Comparison of ENCODE assay signal across 1 cellular context in genomic region chr2:148981350-148981749, GRCh38.
TF ChIP-seq lines count a peak whose summit lies in the region.

No MANE protein-coding gene starts in this region.

TF ChIP-seq in IMR-90, 13 proteins besides CTCF, POLR2A, EP300 and RAD21 (continued from another document):
- TF ChIP-seq FOS (IDR thresholded peaks at IDR 0.05; ENCODE audit: low read depth, low read length) = no peak
- TF ChIP-seq CEBPB (IDR thresholded peaks at IDR 0.05; ENCODE audit: low read depth, low read length) = no peak
- TF ChIP-seq BHLHE40 (IDR thresholded peaks at IDR 0.05; ENCODE audit: low read depth, low read length) = no peak
- TF ChIP-seq RFX5 (IDR thresholded peaks at IDR 0.05; ENCODE audit: low read depth, low read length) = no peak
- TF ChIP-seq ELK1 (IDR thresholded peaks at IDR 0.05; ENCODE audit: borderline replicate concordance, low read depth, low read length) = no peak
- TF ChIP-seq CHD1 (IDR thresholded peaks at IDR 0.05; ENCODE audit: low read depth, low read length) = no peak
- TF ChIP-seq RCOR1 (IDR thresholded peaks at IDR 0.05; ENCODE audit: insufficient replicate concordance, low read length) = no peak
